In genomic region chr22:39055658-39056057, GRCh38 we compare ENCODE assay signal across 24 cellular contexts. TPM values are rescaled to one million over a fixed set of nuclear protein-coding genes. Genes with fewer than 3 reads are reported as not detected.
DNase-seq lines count a peak whose midpoint lies in the region; ATAC-seq, FAIRE-seq and TF ChIP-seq lines count a peak whose summit lies in the region.
"Had no signal": no experiment of that assay in that cellular context is flagged by ENCODE, and none has a peak within 500 bp of the region (broad histone marks: within the 10 kb centered on the region; RNA-seq: fewer than 3 reads in every experiment).

No MANE protein-coding gene starts in this region.

- BruUV-seq in HepG2 (replicated peaks; lab: Mats Ljungman, UMichigan) = no TSS peak

- H3K79me2 ChIP-seq in HepG2 (ENCODE audit: insufficient read depth, low read length) = no peaks in the 10 kb centered on the region

- H3K9ac ChIP-seq in HepG2 (ENCODE audit: insufficient read depth, low read depth, low read length) (no peak overlapping the region), endodermal cell (ENCODE audit: extremely low read depth, low read length, poor library complexity, severe bottlenecking) (no peak overlapping the region)
- H3K9ac ChIP-seq: BLaER1 treated with 17β-estradiol and CSF1 and Interleukin-3, amounts not matched to agents 10 nM and 100 nM had no signal

- H3K4me1 Mint-ChIP-seq in activated B cell treated with CpG ODN at 0.5 μM for 24 hours (peaks cover 25% of the 10 kb centered on the region), endodermal cell (peaks cover 4% of the 10 kb centered on the region)
- H3K4me1 Mint-ChIP-seq: CD8-positive, alpha-beta memory T cell had no signal

- 42% methylated on average over 9 of the region's 11 CpGs for WGBS in HepG2 (ENCODE audit: low lambda C conversion rate)
- WGBS in right lobe of liver (ENCODE audit: insufficient coverage, low coverage, low lambda C conversion rate, missing lambda C conversion rate) = 85% methylated on average over 9 of the region's 11 CpGs
- 96 to 97% methylated on average over 11 of the region's 11 CpGs for WGBS in endodermal cell (ENCODE audit: insufficient coverage in 1 of 2, insufficient read length in 1 of 2), 2 experiments

- H3K27me3 ChIP-seq in HepG2 (ENCODE audit: control insufficient read depth in 1 of 2, insufficient read depth in 2 of 2, low read length in 2 of 2) (peaks cover 0 to 4% of the 10 kb centered on the region in 2 experiments; a peak in 2 of 5 replicates), right lobe of liver (no peaks in the 10 kb centered on the region), endodermal cell (ENCODE audit: control insufficient read depth, insufficient read depth, low read length, poor library complexity, severe bottlenecking) (no peaks in the 10 kb centered on the region)
- H3K27me3 ChIP-seq: BE2C; BLaER1 treated with 17β-estradiol and CSF1 and Interleukin-3, amounts not matched to agents 10 nM and 100 nM had no signal

- intact Hi-C loops in HepG2 (cut with micrococcal nuclease; ENCODE audit: unreplicated experiment) (no loop called here), right lobe of liver (cut with DNase I) (no loop called here), activated B cell treated with CpG ODN at 0.5 μM for 24 hours (cut with micrococcal nuclease) (no loop called here)

- no peaks in the 10 kb centered on the region for H3K27me3 Mint-ChIP-seq in activated B cell treated with CpG ODN at 0.5 μM for 24 hours
- H3K27me3 Mint-ChIP-seq in endodermal cell (ENCODE audit: insufficient read depth) = peaks cover 4% of the 10 kb centered on the region
- H3K27me3 Mint-ChIP-seq: CD4-positive, alpha-beta T cell; CD8-positive, alpha-beta memory T cell had no signal

- no peak overlapping the region for H2AFZ ChIP-seq in HepG2 (ENCODE audit: low read length)

- no peaks in the 10 kb centered on the region for H4K20me1 ChIP-seq in HepG2 (ENCODE audit: insufficient read depth, low read length)
- H4K20me1 ChIP-seq: BLaER1 treated with 17β-estradiol and CSF1 and Interleukin-3, amounts not matched to agents 10 nM and 100 nM had no signal

- no peak for TF ChIP-seq CTCF in HepG2 (CRISPR knock-in tag; IDR thresholded peaks at IDR 0.05)
- no peak for TF ChIP-seq CTCF in right lobe of liver (IDR thresholded peaks at IDR 0.05)
- no peak for TF ChIP-seq CTCF in activated B cell treated with CpG ODN at 0.5 μM for 24 hours (IDR thresholded peaks at IDR 0.05)
- no peak for TF ChIP-seq CTCF in endodermal cell (conservative IDR thresholded peaks at IDR 0.05)

- H3K9me3 ChIP-seq in HepG2 (ENCODE audit: low read length) (peaks cover 14% of the 10 kb centered on the region), right lobe of liver (no peaks in the 10 kb centered on the region), endodermal cell (ENCODE audit: control insufficient read depth, low read length) (peaks cover 26% of the 10 kb centered on the region)
- H3K9me3 ChIP-seq: BE2C had no signal

- peak; percentile 41; the same call in 1 of the 3 replicates for ATAC-seq in HepG2
- ATAC-seq in right lobe of liver = no peak
- no peak for ATAC-seq in activated B cell treated with CpG ODN at 0.5 μM for 24 hours (ENCODE audit: low read depth)
- no peak for ATAC-seq in GM21390 (IDR thresholded peaks at IDR 0.05; ENCODE audit: unreplicated experiment)

- 0 out of 2 replicates have a peak overlapping the region, but pooled peaks have one; percentile 1 for H3K4me2 ChIP-seq in HepG2 (ENCODE audit: low read depth, low read length)
- H3K4me2 ChIP-seq: BLaER1 treated with 17β-estradiol and CSF1 and Interleukin-3, amounts not matched to agents 10 nM and 100 nM had no signal

- DNase-seq in HepG2 (ENCODE audit: low spot score) (peak; percentile 23), right lobe of liver (no peak), activated B cell treated with CpG ODN at 0.5 μM for 24 hours (no peak), endodermal cell (no peak), urothelium cell line (ENCODE audit: low spot score) (no peak), KBM-7 (no peak)
- DNase-seq in stimulated activated CD4-positive, alpha-beta T cell treated with anti-CD3 and anti-CD28 coated beads, Interleukin-4, amount 100 ng/mL, for 24 hours = no peak
- DNase-seq: BE2C; CD4-positive, alpha-beta T cell; CD8-positive, alpha-beta memory T cell; DMS53; DMS79 treated with DMSO at 0.1 percent for 48 hours; GF-D8; GOT3 had no signal

- CTCF ChIA-PET in HepG2 (lab: Yijun Ruan, JAX; ENCODE audit: low intra/inter-chr PET ratio, low total read pairs) (no interaction called here), activated B cell treated with CpG ODN at 0.5 μM for 24 hours (lab: Charles Lee) (no interaction called here)

- H3K36me3 Mint-ChIP-seq in activated B cell treated with CpG ODN at 0.5 μM for 24 hours (ENCODE audit: low read depth) = peaks cover 11% of the 10 kb centered on the region
- peaks cover 5% of the 10 kb centered on the region for H3K36me3 Mint-ChIP-seq in endodermal cell (ENCODE audit: low read depth)
- H3K36me3 Mint-ChIP-seq: CD14-positive monocyte had no signal

- FAIRE-seq in HepG2 (lab: Jason Lieb, UNC) (peak; percentile 4), urothelium cell line (lab: Jason Lieb, UNC) (peak; percentile 44)
- FAIRE-seq: A204.1, GM12891, GM18507, H54 had no signal

- H3K4me3 ChIP-seq in HepG2 (replicated peaks in 1 of 3; ENCODE audit: insufficient read depth in 1 of 3, low read depth in 2 of 3, low read length in 3 of 3) (no peak overlapping the region), right lobe of liver (no peak overlapping the region), endodermal cell (ENCODE audit: low read length) (peak overlapping the region; percentile 13)
- H3K4me3 ChIP-seq: BLaER1 treated with 17β-estradiol and CSF1 and Interleukin-3, amounts not matched to agents 10 nM and 100 nM; HAP-1 had no signal

- in situ Hi-C loops in HepG2 (cut with HindIII; ENCODE audit: extremely low pct_ligation_motif_present, low pct_unique_long_range_greater_than_20kb) = no loop called here
- in situ Hi-C loops in KBM-7 (cut with MboI; ENCODE audit: low pct_unique_long_range_greater_than_20kb, low sequenced_read_pairs) = no loop called here

- no peak overlapping the region for H3K4me3 Mint-ChIP-seq in activated B cell treated with CpG ODN at 0.5 μM for 24 hours
- H3K4me3 Mint-ChIP-seq in endodermal cell = no peak overlapping the region
- H3K4me3 Mint-ChIP-seq: CD14-positive monocyte; CD4-positive, alpha-beta T cell; CD8-positive, alpha-beta memory T cell had no signal

- no peaks in the 10 kb centered on the region for H3K9me3 Mint-ChIP-seq in activated B cell treated with CpG ODN at 0.5 μM for 24 hours
- H3K9me3 Mint-ChIP-seq in endodermal cell = peaks cover 4% of the 10 kb centered on the region
- H3K9me3 Mint-ChIP-seq: CD4-positive, alpha-beta T cell; CD8-positive, alpha-beta memory T cell had no signal

- TF ChIP-seq EP300 in HepG2 (IDR thresholded peaks at IDR 0.05; ENCODE audit: low read depth in 2 of 2, low read length in 2 of 2) (0 out of 4 replicates have a peak, but pooled peaks of 1 of the 2 experiments have one; percentile 31), HepG2 (CRISPR knock-in tag; IDR thresholded peaks at IDR 0.05; ENCODE audit: borderline replicate concordance) (no peak)

- H3K4me1 ChIP-seq in HepG2 (ENCODE audit: insufficient read depth, low read length) = peaks cover 19% of the 10 kb centered on the region
- H3K4me1 ChIP-seq in right lobe of liver = no peaks in the 10 kb centered on the region
- H3K4me1 ChIP-seq in endodermal cell (ENCODE audit: control insufficient read depth, insufficient read depth, low read length) = no peaks in the 10 kb centered on the region
- H3K4me1 ChIP-seq: BE2C, HAP-1 had no signal

- no peak for TF ChIP-seq RAD21 in HepG2 (CRISPR knock-in tag; IDR thresholded peaks at IDR 0.05)

- H3K36me3 ChIP-seq in HepG2 (replicated peaks in 1 of 2; ENCODE audit: control insufficient read depth in 1 of 2, insufficient read depth in 2 of 2, low read length in 2 of 2) (no peaks in the 10 kb centered on the region), right lobe of liver (no peaks in the 10 kb centered on the region), endodermal cell (ENCODE audit: control insufficient read depth, insufficient read depth, low read length) (no peaks in the 10 kb centered on the region)
- H3K36me3 ChIP-seq: BE2C, HAP-1 had no signal

- POLR2A ChIA-PET in HepG2 (lab: Yijun Ruan, JAX) = no interaction called here
- POLR2A ChIA-PET in activated B cell treated with CpG ODN at 0.5 μM for 24 hours (lab: Charles Lee) = interaction anchor here (0.7 to 1.0 kb wide), 2 partner anchors 11 to 43 kb away, joined by 5 to 7 read pairs; no protein-coding TSS in a partner anchor

- H3K27ac ChIP-seq in HepG2 (ENCODE audit: extremely low read length, insufficient read depth, low read length) (no peak overlapping the region), right lobe of liver (no peak overlapping the region), endodermal cell (ENCODE audit: low read depth, low read length) (no peak overlapping the region)
- H3K27ac ChIP-seq: 22Rv1; BLaER1 treated with 17β-estradiol and CSF1 and Interleukin-3, amounts not matched to agents 10 nM and 100 nM had no signal

- no peak for TF ChIP-seq POLR2A in HepG2 (IDR thresholded peaks at IDR 0.05; ENCODE audit: insufficient read depth in 1 of 2, low read depth in 2 of 2, low read length in 2 of 2)
- no peak for TF ChIP-seq POLR2A in right lobe of liver (IDR thresholded peaks at IDR 0.05)

- peak overlapping the region; percentile 56 for H3K27ac Mint-ChIP-seq in activated B cell treated with CpG ODN at 0.5 μM for 24 hours
- H3K27ac Mint-ChIP-seq in endodermal cell = no peak overlapping the region
- H3K27ac Mint-ChIP-seq: CD4-positive, alpha-beta T cell had no signal

RNA-seq across cellular contexts. Expression of gene APOBEC3F, which starts 15.0 kb away (rescaled TPM):
- total RNA-seq in HepG2 (2016; rRNA removed; fragmentation: Illumina TruSeq; extraction: Trizol) (2.9 and 3.8 TPM in 2 replicates), right lobe of liver (1 to 10 TPM; 2.0 to 6.6 (median 4.5) TPM), activated B cell treated with CpG ODN at 0.5 μM for 24 hours (75.6 and 82.4 TPM in 2 replicates), endodermal cell (10 to 100 TPM; 16.2 to 24.2 TPM)
- 1.4 and 1.7 TPM in 2 replicates for total RNA-seq in HepG2 (2016; cell fraction: cytosol; rRNA removed; fragmentation: Illumina TruSeq; extraction: Trizol; ENCODE audit: low read depth)
- 2.5 and 3.2 TPM in 2 replicates for total RNA-seq in HepG2 (2016; cell fraction: insoluble cytoplasmic fraction; rRNA removed; fragmentation: Illumina TruSeq; extraction: Trizol)
- total RNA-seq in HepG2 (2016; cell fraction: membrane; rRNA removed; fragmentation: Illumina TruSeq; extraction: Trizol) = 2.4 and 2.7 TPM in 2 replicates
- total RNA-seq in HepG2 (2016; cell fraction: nucleus; rRNA removed; fragmentation: Illumina TruSeq; extraction: Trizol) = 2.2 and 2.7 TPM in 2 replicates
- 2.7 and 3.7 TPM in 2 replicates for polyA plus RNA-seq in HepG2 (2011; rRNA removed)
- polyA plus RNA-seq in HepG2 (2011; cell fraction: cytosol; rRNA removed) = 2.5 and 3.1 TPM in 2 replicates
- 2.8 and 2.9 TPM in 2 replicates for polyA plus RNA-seq in HepG2 (2011; cell fraction: nucleus; rRNA removed)
- 2.3 and 3.7 TPM in 2 replicates for polyA plus RNA-seq in HepG2 (2012)
- polyA plus RNA-seq in HepG2 (2016; cell fraction: cytosol; fragmentation: Illumina TruSeq; extraction: Trizol; ENCODE audit: low read depth) = 0.87 and 1.3 TPM in 2 replicates
- polyA plus RNA-seq in HepG2 (2016; cell fraction: insoluble cytoplasmic fraction; fragmentation: Illumina TruSeq; extraction: Trizol; ENCODE audit: low read depth) = 4.1 and 4.3 TPM in 2 replicates
- 2.4 and 2.5 TPM in 2 replicates for polyA plus RNA-seq in HepG2 (2016; cell fraction: membrane; fragmentation: Illumina TruSeq; extraction: Trizol; ENCODE audit: low read depth)
- polyA plus RNA-seq in HepG2 (2016; cell fraction: nucleus; fragmentation: Illumina TruSeq; extraction: Trizol; ENCODE audit: insufficient read depth, low read depth) = 2.7 and 3.3 TPM in 2 replicates
- 0.51 and 24.4 TPM in 2 replicates for polyA minus RNA-seq in HepG2 (2011; rRNA and poly(A)+ RNA removed; ENCODE audit: low replicate concordance)
- polyA minus RNA-seq in HepG2 (2011; cell fraction: cytosol; rRNA and poly(A)+ RNA removed) = 4.1 and 7.8 TPM in 2 replicates
- polyA minus RNA-seq in HepG2 (2011; cell fraction: nucleus; rRNA and poly(A)+ RNA removed) = 6.4 and 12.6 TPM in 2 replicates
- polyA plus RNA-seq in endodermal cell (2013, experiment 1 of 2) = 4.5 TPM
- polyA plus RNA-seq in endodermal cell (2013, experiment 2 of 2) = 4.5 TPM

RNA-seq across cellular contexts. Expression of gene APOBEC3G, which starts 21.4 kb away (rescaled TPM):
- total RNA-seq in HepG2 (2016; rRNA removed; fragmentation: Illumina TruSeq; extraction: Trizol) (2.7 and 3.2 TPM in 2 replicates), right lobe of liver (1 to 10 TPM in 5 of 6 experiments, under 1 TPM in 1; 0.42 to 3.0 (median 2.0) TPM), activated B cell treated with CpG ODN at 0.5 μM for 24 hours (145 and 152 TPM in 2 replicates), endodermal cell (10 to 100 TPM in 1 of 2 donors, 1 to 10 TPM in 1; 8.7 to 19.7 TPM)
- total RNA-seq in HepG2 (2016; cell fraction: cytosol; rRNA removed; fragmentation: Illumina TruSeq; extraction: Trizol; ENCODE audit: low read depth) = 1.5 and 2.0 TPM in 2 replicates
- 2.0 and 3.4 TPM in 2 replicates for total RNA-seq in HepG2 (2016; cell fraction: insoluble cytoplasmic fraction; rRNA removed; fragmentation: Illumina TruSeq; extraction: Trizol)
- total RNA-seq in HepG2 (2016; cell fraction: membrane; rRNA removed; fragmentation: Illumina TruSeq; extraction: Trizol) = 2.8 and 3.4 TPM in 2 replicates
- 2.6 and 3.3 TPM in 2 replicates for total RNA-seq in HepG2 (2016; cell fraction: nucleus; rRNA removed; fragmentation: Illumina TruSeq; extraction: Trizol)
- 4.1 and 5.7 TPM in 2 replicates for polyA plus RNA-seq in HepG2 (2011; rRNA removed)
- 3.7 and 4.8 TPM in 2 replicates for polyA plus RNA-seq in HepG2 (2011; cell fraction: cytosol; rRNA removed)
- 4.2 and 5.2 TPM in 2 replicates for polyA plus RNA-seq in HepG2 (2011; cell fraction: nucleus; rRNA removed)
- 2.9 and 3.6 TPM in 2 replicates for polyA plus RNA-seq in HepG2 (2012)
- polyA plus RNA-seq in HepG2 (2016; cell fraction: cytosol; fragmentation: Illumina TruSeq; extraction: Trizol; ENCODE audit: low read depth) = 0.94 and 1.5 TPM in 2 replicates
- 2.4 TPM in 2 replicates for polyA plus RNA-seq in HepG2 (2016; cell fraction: insoluble cytoplasmic fraction; fragmentation: Illumina TruSeq; extraction: Trizol; ENCODE audit: low read depth)
- 1.9 and 2.3 TPM in 2 replicates for polyA plus RNA-seq in HepG2 (2016; cell fraction: membrane; fragmentation: Illumina TruSeq; extraction: Trizol; ENCODE audit: low read depth)
- polyA plus RNA-seq in HepG2 (2016; cell fraction: nucleus; fragmentation: Illumina TruSeq; extraction: Trizol; ENCODE audit: insufficient read depth, low read depth) = 3.0 and 4.1 TPM in 2 replicates
- 0.30 and 5.0 TPM in 2 replicates for polyA minus RNA-seq in HepG2 (2011; rRNA and poly(A)+ RNA removed; ENCODE audit: low replicate concordance)
- 1.5 and 1.9 TPM in 2 replicates for polyA minus RNA-seq in HepG2 (2011; cell fraction: cytosol; rRNA and poly(A)+ RNA removed)
- 4.2 and 7.7 TPM in 2 replicates for polyA minus RNA-seq in HepG2 (2011; cell fraction: nucleus; rRNA and poly(A)+ RNA removed)
- polyA plus RNA-seq in endodermal cell (2013, experiment 1 of 2) = 5.9 TPM
- polyA plus RNA-seq in endodermal cell (2013, experiment 2 of 2) = 9.5 TPM

RNA-seq across cellular contexts. Expression of gene APOBEC3D, which starts 34.7 kb away (rescaled TPM):
- total RNA-seq in HepG2 (2016; rRNA removed; fragmentation: Illumina TruSeq; extraction: Trizol) (0.21 and 0.24 TPM in 2 replicates), right lobe of liver (1 to 10 TPM in 1 of 6 experiments, under 1 TPM in 5; 0.35 to 1.0 (median 0.61) TPM), activated B cell treated with CpG ODN at 0.5 μM for 24 hours (42.6 and 52.9 TPM in 2 replicates), endodermal cell (10 to 100 TPM in 1 of 2 donors, 1 to 10 TPM in 1; 8.6 to 14.4 TPM)
- total RNA-seq in HepG2 (2016; cell fraction: cytosol; rRNA removed; fragmentation: Illumina TruSeq; extraction: Trizol; ENCODE audit: low read depth) = 0.26 TPM in 1 of 2 replicates, not detected in the other
- total RNA-seq in HepG2 (2016; cell fraction: insoluble cytoplasmic fraction; rRNA removed; fragmentation: Illumina TruSeq; extraction: Trizol) = 0.22 and 0.54 TPM in 2 replicates
- total RNA-seq in HepG2 (2016; cell fraction: membrane; rRNA removed; fragmentation: Illumina TruSeq; extraction: Trizol) = 0.25 and 0.28 TPM in 2 replicates
- 0.22 and 0.25 TPM in 2 replicates for total RNA-seq in HepG2 (2016; cell fraction: nucleus; rRNA removed; fragmentation: Illumina TruSeq; extraction: Trizol)
- polyA plus RNA-seq in HepG2 (2011; rRNA removed) = 0.61 and 1.0 TPM in 2 replicates
- 0.47 and 1.0 TPM in 2 replicates for polyA plus RNA-seq in HepG2 (2011; cell fraction: cytosol; rRNA removed)
- 1.8 and 2.7 TPM in 2 replicates for polyA plus RNA-seq in HepG2 (2011; cell fraction: nucleus; rRNA removed)
- polyA plus RNA-seq in HepG2 (2012) = 0.52 and 1.0 TPM in 2 replicates
- not detected in 2 replicates for polyA plus RNA-seq in HepG2 (2016; cell fraction: cytosol; fragmentation: Illumina TruSeq; extraction: Trizol; ENCODE audit: low read depth)
- polyA plus RNA-seq in HepG2 (2016; cell fraction: insoluble cytoplasmic fraction; fragmentation: Illumina TruSeq; extraction: Trizol; ENCODE audit: low read depth) = 0.23 TPM in 1 of 2 replicates, not detected in the other
- not detected in 2 replicates for polyA plus RNA-seq in HepG2 (2016; cell fraction: membrane; fragmentation: Illumina TruSeq; extraction: Trizol; ENCODE audit: low read depth)
- 0.73 and 2.3 TPM in 2 replicates for polyA plus RNA-seq in HepG2 (2016; cell fraction: nucleus; fragmentation: Illumina TruSeq; extraction: Trizol; ENCODE audit: insufficient read depth, low read depth)
- 0.16 and 0.66 TPM in 2 replicates for polyA minus RNA-seq in HepG2 (2011; rRNA and poly(A)+ RNA removed; ENCODE audit: low replicate concordance)
- 0.97 and 1.5 TPM in 2 replicates for polyA minus RNA-seq in HepG2 (2011; cell fraction: cytosol; rRNA and poly(A)+ RNA removed)
- polyA minus RNA-seq in HepG2 (2011; cell fraction: nucleus; rRNA and poly(A)+ RNA removed) = 0.64 and 1.4 TPM in 2 replicates
- polyA plus RNA-seq in endodermal cell (2013, experiment 1 of 2) = 2.6 TPM
- polyA plus RNA-seq in endodermal cell (2013, experiment 2 of 2) = 7.1 TPM

RNA-seq across cellular contexts. Expression of gene APOBEC3H, which starts 41.4 kb away (rescaled TPM):
- total RNA-seq in HepG2 (2016; rRNA removed; fragmentation: Illumina TruSeq; extraction: Trizol) (0.31 and 1.0 TPM in 2 replicates), right lobe of liver (under 1 TPM in 1 of 6 experiments, not detected in 5; 0.31 TPM), activated B cell treated with CpG ODN at 0.5 μM for 24 hours (1.4 TPM in 2 replicates), endodermal cell (not detected)
- not detected in 2 replicates for total RNA-seq in HepG2 (2016; cell fraction: cytosol; rRNA removed; fragmentation: Illumina TruSeq; extraction: Trizol; ENCODE audit: low read depth)
- total RNA-seq in HepG2 (2016; cell fraction: insoluble cytoplasmic fraction; rRNA removed; fragmentation: Illumina TruSeq; extraction: Trizol) = 0.25 and 0.32 TPM in 2 replicates
- 0.37 and 0.38 TPM in 2 replicates for total RNA-seq in HepG2 (2016; cell fraction: membrane; rRNA removed; fragmentation: Illumina TruSeq; extraction: Trizol)
- total RNA-seq in HepG2 (2016; cell fraction: nucleus; rRNA removed; fragmentation: Illumina TruSeq; extraction: Trizol) = not detected in 2 replicates
- 0.18 and 0.20 TPM in 2 replicates for polyA plus RNA-seq in HepG2 (2011; rRNA removed)
- polyA plus RNA-seq in HepG2 (2011; cell fraction: cytosol; rRNA removed) = 0.08 and 0.13 TPM in 2 replicates
- not detected in 2 replicates for polyA plus RNA-seq in HepG2 (2011; cell fraction: nucleus; rRNA removed)
- not detected in 2 replicates for polyA plus RNA-seq in HepG2 (2012)
- 0.17 TPM in 1 of 2 replicates, not detected in the other for polyA plus RNA-seq in HepG2 (2016; cell fraction: cytosol; fragmentation: Illumina TruSeq; extraction: Trizol; ENCODE audit: low read depth)
- polyA plus RNA-seq in HepG2 (2016; cell fraction: insoluble cytoplasmic fraction; fragmentation: Illumina TruSeq; extraction: Trizol; ENCODE audit: low read depth) = 0.46 and 0.52 TPM in 2 replicates
- 0.27 and 0.29 TPM in 2 replicates for polyA plus RNA-seq in HepG2 (2016; cell fraction: membrane; fragmentation: Illumina TruSeq; extraction: Trizol; ENCODE audit: low read depth)
- not detected in 2 replicates for polyA plus RNA-seq in HepG2 (2016; cell fraction: nucleus; fragmentation: Illumina TruSeq; extraction: Trizol; ENCODE audit: insufficient read depth, low read depth)
- 0.16 TPM in 2 replicates for polyA minus RNA-seq in HepG2 (2011; rRNA and poly(A)+ RNA removed; ENCODE audit: low replicate concordance)
- polyA minus RNA-seq in HepG2 (2011; cell fraction: cytosol; rRNA and poly(A)+ RNA removed) = not detected in 2 replicates
- not detected in 2 replicates for polyA minus RNA-seq in HepG2 (2011; cell fraction: nucleus; rRNA and poly(A)+ RNA removed)
- polyA plus RNA-seq in endodermal cell (2013, experiment 1 of 2) = 0.32 TPM
- polyA plus RNA-seq in endodermal cell (2013, experiment 2 of 2) = 0.62 TPM
- total RNA-seq: Daoy had no signal
- polyA plus RNA-seq: CD14-positive monocyte had no signal

RNA-seq across cellular contexts. Expression of gene APOBEC3C, which starts 41.6 kb away (rescaled TPM):
- total RNA-seq in HepG2 (2016; rRNA removed; fragmentation: Illumina TruSeq; extraction: Trizol) = 8.9 and 10.8 TPM in 2 replicates
- total RNA-seq in HepG2 (2016; cell fraction: cytosol; rRNA removed; fragmentation: Illumina TruSeq; extraction: Trizol; ENCODE audit: low read depth) = 1.9 and 2.3 TPM in 2 replicates
- 9.1 and 9.5 TPM in 2 replicates for total RNA-seq in HepG2 (2016; cell fraction: insoluble cytoplasmic fraction; rRNA removed; fragmentation: Illumina TruSeq; extraction: Trizol)
- total RNA-seq in HepG2 (2016; cell fraction: membrane; rRNA removed; fragmentation: Illumina TruSeq; extraction: Trizol) = 5.7 and 5.9 TPM in 2 replicates
- 3.8 and 5.4 TPM in 2 replicates for total RNA-seq in HepG2 (2016; cell fraction: nucleus; rRNA removed; fragmentation: Illumina TruSeq; extraction: Trizol)
- polyA plus RNA-seq in HepG2 (2011; rRNA removed) = 20.4 and 27.6 TPM in 2 replicates
- 20.1 and 23.3 TPM in 2 replicates for polyA plus RNA-seq in HepG2 (2011; cell fraction: cytosol; rRNA removed)
- polyA plus RNA-seq in HepG2 (2011; cell fraction: nucleus; rRNA removed) = 8.9 and 10.6 TPM in 2 replicates
- 17.1 and 44.0 TPM in 2 replicates for polyA plus RNA-seq in HepG2 (2012)
- 4.5 and 5.1 TPM in 2 replicates for polyA plus RNA-seq in HepG2 (2016; cell fraction: cytosol; fragmentation: Illumina TruSeq; extraction: Trizol; ENCODE audit: low read depth)
- polyA plus RNA-seq in HepG2 (2016; cell fraction: insoluble cytoplasmic fraction; fragmentation: Illumina TruSeq; extraction: Trizol; ENCODE audit: low read depth) = 20.9 and 22.5 TPM in 2 replicates
- 9.5 and 11.6 TPM in 2 replicates for polyA plus RNA-seq in HepG2 (2016; cell fraction: membrane; fragmentation: Illumina TruSeq; extraction: Trizol; ENCODE audit: low read depth)
- polyA plus RNA-seq in HepG2 (2016; cell fraction: nucleus; fragmentation: Illumina TruSeq; extraction: Trizol; ENCODE audit: insufficient read depth, low read depth) = 13.5 TPM in 2 replicates
- polyA minus RNA-seq in HepG2 (2011; rRNA and poly(A)+ RNA removed; ENCODE audit: low replicate concordance) = 2.2 and 31.0 TPM in 2 replicates
- 11.6 and 14.5 TPM in 2 replicates for polyA minus RNA-seq in HepG2 (2011; cell fraction: cytosol; rRNA and poly(A)+ RNA removed)
- 4.6 and 5.6 TPM in 2 replicates for polyA minus RNA-seq in HepG2 (2011; cell fraction: nucleus; rRNA and poly(A)+ RNA removed)
- total RNA-seq in right lobe of liver = 1 to 10 TPM; 1.0 to 3.8 (median 2.1) TPM
- 173 and 179 TPM in 2 replicates for total RNA-seq in activated B cell treated with CpG ODN at 0.5 μM for 24 hours
- 10 to 100 TPM; 26.1 to 27.4 TPM for total RNA-seq in endodermal cell
- polyA plus RNA-seq in endodermal cell (2013, experiment 1 of 2) = 12.4 TPM
- polyA plus RNA-seq in endodermal cell (2013, experiment 2 of 2) = 13.7 TPM

Comparison
In these comparisons a context has a peak if more than half of its experiments do, and no peak if none do; other contexts are left out.
1. RNA of gene APOBEC3D, which starts 34.7 kb away (total RNA-seq): 42.6 to 52.9 TPM in activated B cell treated with CpG ODN at 0.5 μM for 24 hours and 8.6 to 14.4 TPM in endodermal cell; 0.35 to 1.0 TPM in right lobe of liver and 0.21 to 0.54 TPM in HepG2; every median in the first group is over 4 times any median in the second.